Comparison of ENCODE assay signal across 19 cellular contexts in genomic region chr13:112449545-112449930, GRCh38.
DNase-seq lines count a peak whose midpoint lies in the region; ATAC-seq and TF ChIP-seq lines count a peak whose summit lies in the region.
"Had no signal": no experiment of that assay in that cellular context is flagged by ENCODE, and none has a peak within 500 bp of the region (broad histone marks: within the 10 kb centered on the region; RNA-seq: fewer than 3 reads in every experiment).

No MANE protein-coding gene starts in this region.

- H3K4me1 ChIP-seq in Caco-2: peaks cover 19% of the 10 kb centered on the region
- peaks cover 3% of the 10 kb centered on the region in 2 donors for H3K4me1 ChIP-seq in neuronal stem cell (ENCODE audit: control insufficient read depth in 2 of 2, insufficient read depth in 1 of 2, low read depth in 1 of 2, low read length in 2 of 2)
- H3K4me1 ChIP-seq in A673 (ENCODE audit: insufficient read depth, low read length, poor library complexity, severe bottlenecking): no peaks in the 10 kb centered on the region

- H3K4ac ChIP-seq in neuronal stem cell (ENCODE audit: low read length): no peak overlapping the region

- H2BK120ac ChIP-seq in neuronal stem cell (ENCODE audit: low read depth, low read length): no peak overlapping the region

- H4K91ac ChIP-seq in neuronal stem cell (ENCODE audit: low read depth, low read length, poor library complexity): no peak overlapping the region

- ATAC-seq in activated CD8-positive, alpha-beta T cell treated with anti-CD3 and anti-CD28 coated beads, Interleukin-2, amount 10 ng/mL, durations not matched to agents 7 days and 5 days: no peak
- no peak for ATAC-seq in activated CD8-positive, alpha-beta T cell treated with anti-CD3 and anti-CD28 coated beads for 36 hours
- no peak for ATAC-seq in left colon

- H3K36me3 Mint-ChIP-seq in activated CD8-positive, alpha-beta T cell treated with anti-CD3 and anti-CD28 coated beads, Interleukin-2, amount 10 ng/mL, durations not matched to agents 7 days and 5 days (ENCODE audit: low read depth): no peaks in the 10 kb centered on the region
- no peaks in the 10 kb centered on the region for H3K36me3 Mint-ChIP-seq in activated CD8-positive, alpha-beta T cell treated with anti-CD3 and anti-CD28 coated beads for 36 hours (ENCODE audit: low read depth)
- H3K36me3 Mint-ChIP-seq in Caco-2 (ENCODE audit: insufficient read depth, unreplicated experiment) (no peaks in the 10 kb centered on the region), type B pancreatic cell (no peaks in the 10 kb centered on the region)

- CTCF ChIA-PET in activated CD8-positive, alpha-beta T cell treated with anti-CD3 and anti-CD28 coated beads, Interleukin-2, amount 10 ng/mL, durations not matched to agents 7 days and 5 days (lab: Charles Lee): no interaction called here
- CTCF ChIA-PET in activated CD8-positive, alpha-beta T cell treated with anti-CD3 and anti-CD28 coated beads for 36 hours (lab: Charles Lee): no interaction called here
- CTCF ChIA-PET in Caco-2 (lab: Charles Lee) (no interaction called here), A673 (lab: Charles Lee) (no interaction called here)

- H2AFZ ChIP-seq in neuronal stem cell (ENCODE audit: low read length): no peak overlapping the region

- H3K4me3 Mint-ChIP-seq in activated CD8-positive, alpha-beta T cell treated with anti-CD3 and anti-CD28 coated beads, Interleukin-2, amount 10 ng/mL, durations not matched to agents 7 days and 5 days: no peak overlapping the region
- no peak overlapping the region for H3K4me3 Mint-ChIP-seq in activated CD8-positive, alpha-beta T cell treated with anti-CD3 and anti-CD28 coated beads for 36 hours
- peak overlapping the region; percentile 10 for H3K4me3 Mint-ChIP-seq in Caco-2 (ENCODE audit: unreplicated experiment)
- H3K4me3 Mint-ChIP-seq in type B pancreatic cell: no peak overlapping the region

- no peak overlapping the region for H3K4me2 ChIP-seq in neuronal stem cell (ENCODE audit: insufficient read depth, low read length, poor library complexity, severe bottlenecking)

- H3K9me3 Mint-ChIP-seq in activated CD8-positive, alpha-beta T cell treated with anti-CD3 and anti-CD28 coated beads, Interleukin-2, amount 10 ng/mL, durations not matched to agents 7 days and 5 days (ENCODE audit: insufficient read depth): no peaks in the 10 kb centered on the region
- no peaks in the 10 kb centered on the region for H3K9me3 Mint-ChIP-seq in activated CD8-positive, alpha-beta T cell treated with anti-CD3 and anti-CD28 coated beads for 36 hours
- H3K9me3 Mint-ChIP-seq in Caco-2 (ENCODE audit: unreplicated experiment) (no peaks in the 10 kb centered on the region), type B pancreatic cell (no peaks in the 10 kb centered on the region)

- H3K36me3 ChIP-seq in Caco-2 (ENCODE audit: control insufficient read depth, insufficient read depth, low read length): no peaks in the 10 kb centered on the region
- H3K36me3 ChIP-seq in neuronal stem cell (replicated peaks in 1 of 2; ENCODE audit: control insufficient read depth in 2 of 2, insufficient read depth in 2 of 2, low read length in 2 of 2): no peaks in the 10 kb centered on the region
- H3K36me3 ChIP-seq in A673 (ENCODE audit: insufficient read depth, low read length, poor library complexity, severe bottlenecking): no peaks in the 10 kb centered on the region

- no peak overlapping the region for H3K9ac ChIP-seq in neuronal stem cell (ENCODE audit: low read depth, low read length, poor library complexity)

- no peaks in the 10 kb centered on the region for H3K4me1 Mint-ChIP-seq in activated CD8-positive, alpha-beta T cell treated with anti-CD3 and anti-CD28 coated beads, Interleukin-2, amount 10 ng/mL, durations not matched to agents 7 days and 5 days (ENCODE audit: low read depth)
- H3K4me1 Mint-ChIP-seq in activated CD8-positive, alpha-beta T cell treated with anti-CD3 and anti-CD28 coated beads for 36 hours (ENCODE audit: low read depth): no peaks in the 10 kb centered on the region
- H3K4me1 Mint-ChIP-seq in Caco-2 (ENCODE audit: low read depth, unreplicated experiment) (peaks cover 18% of the 10 kb centered on the region), type B pancreatic cell (ENCODE audit: unreplicated experiment) (peaks cover 11% of the 10 kb centered on the region)

- H2AK5ac ChIP-seq in neuronal stem cell (ENCODE audit: low read depth, low read length): peak overlapping the region; percentile 30

- H3K4me3 ChIP-seq in Caco-2 (ENCODE audit: low read depth, low read length): no peak overlapping the region
- H3K4me3 ChIP-seq in neuronal stem cell (ENCODE audit: low read length in 2 of 2): no peak overlapping the region
- H3K4me3 ChIP-seq in A673 (ENCODE audit: low read depth, low read length, poor library complexity, severe bottlenecking): no peak overlapping the region

- BruUV-seq in Caco-2 (replicated peaks; lab: Mats Ljungman, UMichigan) (no TSS peak), A673 (replicated peaks; lab: Mats Ljungman, UMichigan) (no TSS peak)

- H3K18ac ChIP-seq in neuronal stem cell (ENCODE audit: low read length): no peak overlapping the region

- no peak overlapping the region for H3K23ac ChIP-seq in neuronal stem cell (ENCODE audit: low read depth, low read length, poor library complexity)

- no peaks in the 10 kb centered on the region for H3K27me3 Mint-ChIP-seq in activated CD8-positive, alpha-beta T cell treated with anti-CD3 and anti-CD28 coated beads, Interleukin-2, amount 10 ng/mL, durations not matched to agents 7 days and 5 days (ENCODE audit: low read depth)
- peaks cover 2% of the 10 kb centered on the region for H3K27me3 Mint-ChIP-seq in activated CD8-positive, alpha-beta T cell treated with anti-CD3 and anti-CD28 coated beads for 36 hours
- H3K27me3 Mint-ChIP-seq in Caco-2 (ENCODE audit: insufficient read depth, unreplicated experiment) (peaks cover 4% of the 10 kb centered on the region), type B pancreatic cell (peaks cover 21% of the 10 kb centered on the region)

- H3K14ac ChIP-seq in neuronal stem cell (ENCODE audit: low read length): no peak overlapping the region

- POLR2A ChIA-PET in activated CD8-positive, alpha-beta T cell treated with anti-CD3 and anti-CD28 coated beads, Interleukin-2, amount 10 ng/mL, durations not matched to agents 7 days and 5 days (lab: Charles Lee): no interaction called here
- POLR2A ChIA-PET in activated CD8-positive, alpha-beta T cell treated with anti-CD3 and anti-CD28 coated beads for 36 hours (lab: Charles Lee): no interaction called here
- POLR2A ChIA-PET in Caco-2 (lab: Charles Lee): no interaction called here
- POLR2A ChIA-PET in A673 (lab: Charles Lee; ENCODE audit: low non-redundant PET): no interaction called here

- H3K27ac Mint-ChIP-seq in activated CD8-positive, alpha-beta T cell treated with anti-CD3 and anti-CD28 coated beads, Interleukin-2, amount 10 ng/mL, durations not matched to agents 7 days and 5 days: no peak overlapping the region
- H3K27ac Mint-ChIP-seq in activated CD8-positive, alpha-beta T cell treated with anti-CD3 and anti-CD28 coated beads for 36 hours: no peak overlapping the region
- H3K27ac Mint-ChIP-seq in Caco-2 (ENCODE audit: unreplicated experiment) (no peak overlapping the region), type B pancreatic cell (no peak overlapping the region)

- no peak for TF ChIP-seq CTCF in activated CD8-positive, alpha-beta T cell treated with anti-CD3 and anti-CD28 coated beads for 36 hours (IDR thresholded peaks at IDR 0.05)
- TF ChIP-seq CTCF in Caco-2 (IDR thresholded peaks at IDR 0.05; ENCODE audit: insufficient read depth in 1 of 2, low read depth in 1 of 2, low read length in 1 of 2, severe bottlenecking in 1 of 2, unreplicated experiment in 1 of 2) (no peak), A673 (conservative IDR thresholded peaks at IDR 0.05; ENCODE audit: low read depth, low read length) (no peak), type B pancreatic cell (conservative IDR thresholded peaks at IDR 0.05) (no peak)

- H2BK5ac ChIP-seq in neuronal stem cell (ENCODE audit: low read length): no peak overlapping the region

- H4K8ac ChIP-seq in neuronal stem cell (ENCODE audit: low read depth, low read length): no peak overlapping the region

- intact Hi-C loops in activated CD8-positive, alpha-beta T cell treated with anti-CD3 and anti-CD28 coated beads for 36 hours (cut with micrococcal nuclease): loop anchor here (10.0 kb wide), 1 partner anchor 975 kb away; no protein-coding TSS in a partner anchor
- intact Hi-C loops in Caco-2 (cut with micrococcal nuclease; ENCODE audit: unreplicated experiment): no loop called here
- intact Hi-C loops in left colon (cut with DNase I, micrococcal nuclease): loop anchor here in 1 of 2 donors (10.0 kb wide), 1 partner anchor 975 kb away; no protein-coding TSS in a partner anchor
- intact Hi-C loops in A673 (cut with micrococcal nuclease; ENCODE audit: unreplicated experiment): no loop called here

- H3K79me1 ChIP-seq in neuronal stem cell (ENCODE audit: low read depth, low read length): no peaks in the 10 kb centered on the region

- WGBS in neuronal stem cell (ENCODE audit: extremely low coverage in 2 of 2, insufficient read length in 2 of 2, insufficient replicate concordance in 1 of 2), 2 donors: no CpG with 5 or more reads among the region's 16 CpGs

- peak; percentile 15 for DNase-seq in activated CD8-positive, alpha-beta T cell treated with anti-CD3 and anti-CD28 coated beads, Interleukin-2, amount 10 ng/mL, durations not matched to agents 7 days and 5 days
- DNase-seq in activated CD8-positive, alpha-beta T cell treated with anti-CD3 and anti-CD28 coated beads for 36 hours: no peak
- DNase-seq in Caco-2: no peak
- peak; percentile 35 for DNase-seq in ecto neural progenitor cell (ENCODE audit: low spot score)
- no peak for DNase-seq in neuronal stem cell (ENCODE audit: low spot score)
- no peak for DNase-seq in left colon
- DNase-seq in A673 (ENCODE audit: low spot score): no peak
- no peak for DNase-seq in type B pancreatic cell (ENCODE audit: extremely low spot score, unreplicated experiment)
- DNase-seq: DMS79; Karpas-422; MV-4-11; NCI-H1105 treated with DMSO at 0.1 percent for 48 hours; NCI-H2029 treated with DMSO at 0.1 percent for 48 hours; NCI-H226; NCI-H524; NCI-H774; NK-92 treated with Interleukin-12 subunit alpha and Interleukin-12 subunit beta, amount 100 ng/mL, for 24 hours had no signal

- H2BK12ac ChIP-seq in neuronal stem cell (ENCODE audit: low read length): no peak overlapping the region

- H3K27me3 ChIP-seq in Caco-2 (replicated peaks; ENCODE audit: control insufficient read depth, insufficient read depth, low read length): no peaks in the 10 kb centered on the region
- H3K27me3 ChIP-seq in neuronal stem cell (ENCODE audit: control insufficient read depth in 3 of 3, insufficient read depth in 3 of 3, low read depth in 1 of 3, low read length in 3 of 3): no peaks in the 10 kb centered on the region
- H3K27me3 ChIP-seq in A673 (replicated peaks; ENCODE audit: insufficient read depth, low read depth, low read length, poor library complexity): peaks cover 4% of the 10 kb centered on the region

- no peak overlapping the region for H2BK15ac ChIP-seq in neuronal stem cell (ENCODE audit: low read length)

- H3K9me3 ChIP-seq in Caco-2: no peaks in the 10 kb centered on the region
- no peaks in the 10 kb centered on the region for H3K9me3 ChIP-seq in neuronal stem cell (replicated peaks in 1 of 2; ENCODE audit: control insufficient read depth in 2 of 2, insufficient read depth in 1 of 2, low read depth in 1 of 2, low read length in 2 of 2)
- no peaks in the 10 kb centered on the region for H3K9me3 ChIP-seq in A673 (ENCODE audit: low read depth, low read length, poor library complexity, severe bottlenecking)

- H3K27ac ChIP-seq in neuronal stem cell (replicated peaks; ENCODE audit: low read length) (no peak overlapping the region), A673 (ENCODE audit: low read depth, low read length, poor library complexity, severe bottlenecking) (no peak overlapping the region)
- H3K27ac ChIP-seq: C4-2B, RWPE1 had no signal

Comparison
In these comparisons a context has a peak if more than half of its experiments do, and no peak if none do; other contexts are left out.
1. DNase-seq: peak in activated CD8-positive, alpha-beta T cell treated with anti-CD3 and anti-CD28 coated beads, Interleukin-2, amount 10 ng/mL, durations not matched to agents 7 days and 5 days (single experiment) and ecto neural progenitor cell (single experiment); none in activated CD8-positive, alpha-beta T cell treated with anti-CD3 and anti-CD28 coated beads for 36 hours (single experiment), Caco-2 (0 of 2), neuronal stem cell (single experiment), left colon (0 of 2), A673 (single experiment) and type B pancreatic cell (single experiment).